Comparison of ENCODE assay signal across 8 cellular contexts in the genomic region with DNA sequence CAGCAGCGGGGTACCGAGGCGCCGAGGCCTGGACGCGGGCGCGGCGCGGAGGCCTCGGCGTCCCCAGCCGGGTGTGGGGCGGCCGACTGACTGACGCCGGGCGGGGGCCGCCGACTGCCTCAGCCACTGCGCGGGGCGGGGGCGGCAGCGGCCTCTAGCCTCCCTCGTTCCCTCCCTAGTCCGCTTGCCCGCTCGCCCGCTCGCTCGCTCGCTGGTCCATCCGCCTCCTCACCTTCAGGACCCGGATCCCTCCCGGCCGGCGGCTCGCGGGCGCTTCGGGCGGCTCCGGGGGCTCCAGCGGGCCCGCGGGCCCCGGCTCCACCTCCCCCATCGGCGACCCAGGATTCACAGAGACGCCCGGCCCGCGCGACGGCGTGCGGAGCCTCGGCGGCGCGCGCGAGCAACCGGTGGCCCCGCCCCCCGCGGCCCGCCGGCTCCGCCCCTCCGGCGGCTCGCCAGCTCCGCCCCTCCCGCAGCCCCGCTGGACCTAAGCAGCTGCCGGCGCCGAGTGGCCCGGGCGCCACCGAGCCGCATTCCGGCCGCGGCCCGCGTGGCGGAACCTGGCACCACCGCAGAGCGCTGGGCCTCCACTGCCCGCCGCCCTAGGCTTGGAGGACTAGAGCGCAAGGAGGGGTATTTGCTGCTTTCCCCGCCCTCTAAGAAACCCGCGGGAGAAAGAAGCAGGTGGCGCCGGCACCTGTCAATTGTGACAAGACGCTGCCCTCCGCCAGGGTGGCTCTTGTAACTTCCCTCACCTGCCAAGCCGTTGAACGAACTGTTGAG. TPM values are rescaled to one million over a fixed set of nuclear protein-coding genes. Genes with fewer than 3 reads are reported as not detected.
DNase-seq lines count a peak whose midpoint lies in the region; ATAC-seq and TF ChIP-seq lines count a peak whose summit lies in the region.

No MANE protein-coding gene starts in this region.

- H3K27me3 Mint-ChIP-seq in activated T-helper 1 cell treated with anti-CD3 and anti-CD28 coated beads, Interleukin-12 subunit alpha, Interleukin-12 subunit beta, Interleukin-2, Interleukin-4 antibody, amounts not matched to agents 30 ng/mL and 10 ng/mL and 1 ng/mL, durations not matched to agents 14 hours and 24 hours and 36 hours (ENCODE audit: insufficient read depth): peaks cover 6% of the 10 kb centered on the region
- peaks cover 0 to 3% of the 10 kb centered on the region in 2 donors for H3K27me3 Mint-ChIP-seq in natural killer cell treated with Interleukin-12 subunit alpha and Interleukin-12 subunit beta and Interleukin-15 and Interleukin-18, amount 100 ng/mL, for 72 hours

- TF ChIP-seq CTCF in HL-60 (IDR thresholded peaks at IDR 0.05; ENCODE audit: insufficient read depth, low read length) (no peak), Peyer's patch (IDR thresholded peaks at IDR 0.05) (peak in 5 of 6 experiments; percentile 12 to 45 (median 40)), fibroblast of mammary gland (conservative IDR thresholded peaks at IDR 0.05; ENCODE audit: control insufficient read depth, insufficient read depth, low read depth, low read length) (no peak)

- no peaks in the 10 kb centered on the region for H3K9me3 ChIP-seq in Peyer's patch

- H3K4me3 ChIP-seq in HL-60 (replicated peaks; ENCODE audit: insufficient read depth, low read length): peak overlapping the region; percentile 81
- H3K4me3 ChIP-seq in Peyer's patch: peak overlapping the region; percentile 79 to 97 (median 88)
- peak overlapping the region; percentile 48 for H3K4me3 ChIP-seq in fibroblast of mammary gland (ENCODE audit: control insufficient read depth, low read depth, low read length)

- DNase-seq in D341Med (ENCODE audit: low spot score) (peak; percentile 95), HL-60 (ENCODE audit: low read depth in 1 of 2, low spot score in 1 of 2) (peak; percentile 40 to 50), Peyer's patch (peak; percentile 78 to 90 (median 90)), fibroblast of mammary gland (ENCODE audit: low read depth) (peak; percentile 41)
- peak; percentile 72 for DNase-seq in activated T-helper 1 cell treated with anti-CD3 and anti-CD28 coated beads, Interleukin-12 subunit alpha, Interleukin-12 subunit beta, Interleukin-2, Interleukin-4 antibody, amounts not matched to agents 30 ng/mL and 10 ng/mL and 1 ng/mL, durations not matched to agents 14 hours and 24 hours and 36 hours (ENCODE audit: low spot score)
- peak; percentile 86 for DNase-seq in natural killer cell treated with Interleukin-12 subunit alpha and Interleukin-12 subunit beta and Interleukin-15 and Interleukin-18, amount 100 ng/mL, for 72 hours (ENCODE audit: low spot score)
- DNase-seq in stimulated activated naive CD4-positive, alpha-beta T cell treated with Interleukin-2 at 50 U/mL for 16 hours (lab: John Stamatoyannopoulos, UW): peak; percentile 69

- H3K27me3 ChIP-seq in HL-60 (ENCODE audit: insufficient read depth, poor library complexity, severe bottlenecking): peaks cover 6% of the 10 kb centered on the region
- H3K27me3 ChIP-seq in Peyer's patch: no peaks in the 10 kb centered on the region

- H3K27ac ChIP-seq in HL-60 (replicated peaks) (no peak overlapping the region), Peyer's patch (peak overlapping the region; percentile 91 to 97 (median 94))

- peaks cover 14% of the 10 kb centered on the region for H3K4me1 Mint-ChIP-seq in activated T-helper 1 cell treated with anti-CD3 and anti-CD28 coated beads, Interleukin-12 subunit alpha, Interleukin-12 subunit beta, Interleukin-2, Interleukin-4 antibody, amounts not matched to agents 30 ng/mL and 10 ng/mL and 1 ng/mL, durations not matched to agents 14 hours and 24 hours and 36 hours (ENCODE audit: low read depth)
- H3K4me1 Mint-ChIP-seq in natural killer cell treated with Interleukin-12 subunit alpha and Interleukin-12 subunit beta and Interleukin-15 and Interleukin-18, amount 100 ng/mL, for 72 hours (ENCODE audit: low read depth in 2 of 2): peaks cover 14 to 15% of the 10 kb centered on the region in 2 donors

- H3K4me1 ChIP-seq in Peyer's patch: peaks cover 0 to 53% (median 7%) of the 10 kb centered on the region in 4 donors

- H3K9me3 Mint-ChIP-seq in activated T-helper 1 cell treated with anti-CD3 and anti-CD28 coated beads, Interleukin-12 subunit alpha, Interleukin-12 subunit beta, Interleukin-2, Interleukin-4 antibody, amounts not matched to agents 30 ng/mL and 10 ng/mL and 1 ng/mL, durations not matched to agents 14 hours and 24 hours and 36 hours: no peaks in the 10 kb centered on the region
- H3K9me3 Mint-ChIP-seq in natural killer cell treated with Interleukin-12 subunit alpha and Interleukin-12 subunit beta and Interleukin-15 and Interleukin-18, amount 100 ng/mL, for 72 hours: no peaks in the 10 kb centered on the region

- intact Hi-C loops in activated T-helper 1 cell treated with anti-CD3 and anti-CD28 coated beads, Interleukin-12 subunit alpha, Interleukin-12 subunit beta, Interleukin-2, Interleukin-4 antibody, amounts not matched to agents 30 ng/mL and 10 ng/mL and 1 ng/mL, durations not matched to agents 14 hours and 24 hours and 36 hours (cut with micrococcal nuclease): loop anchor here (1.0 to 10.0 kb wide), 12 partner anchors 23 to 941 kb away; a partner anchor contains a TSS

- H3K4me3 Mint-ChIP-seq in activated T-helper 1 cell treated with anti-CD3 and anti-CD28 coated beads, Interleukin-12 subunit alpha, Interleukin-12 subunit beta, Interleukin-2, Interleukin-4 antibody, amounts not matched to agents 30 ng/mL and 10 ng/mL and 1 ng/mL, durations not matched to agents 14 hours and 24 hours and 36 hours: peak overlapping the region; percentile 85
- peak overlapping the region; percentile 77 for H3K4me3 Mint-ChIP-seq in natural killer cell treated with Interleukin-12 subunit alpha and Interleukin-12 subunit beta and Interleukin-15 and Interleukin-18, amount 100 ng/mL, for 72 hours

- peak in 1 of 2 donors; percentile 43 for TF ChIP-seq POLR2A in Peyer's patch (IDR thresholded peaks at IDR 0.05)

- no peaks in the 10 kb centered on the region for H3K36me3 Mint-ChIP-seq in activated T-helper 1 cell treated with anti-CD3 and anti-CD28 coated beads, Interleukin-12 subunit alpha, Interleukin-12 subunit beta, Interleukin-2, Interleukin-4 antibody, amounts not matched to agents 30 ng/mL and 10 ng/mL and 1 ng/mL, durations not matched to agents 14 hours and 24 hours and 36 hours (ENCODE audit: low read depth)
- no peaks in the 10 kb centered on the region for H3K36me3 Mint-ChIP-seq in natural killer cell treated with Interleukin-12 subunit alpha and Interleukin-12 subunit beta and Interleukin-15 and Interleukin-18, amount 100 ng/mL, for 72 hours

- no peak overlapping the region for H3K27ac Mint-ChIP-seq in activated T-helper 1 cell treated with anti-CD3 and anti-CD28 coated beads, Interleukin-12 subunit alpha, Interleukin-12 subunit beta, Interleukin-2, Interleukin-4 antibody, amounts not matched to agents 30 ng/mL and 10 ng/mL and 1 ng/mL, durations not matched to agents 14 hours and 24 hours and 36 hours
- peak overlapping the region; percentile 56 to 74 for H3K27ac Mint-ChIP-seq in natural killer cell treated with Interleukin-12 subunit alpha and Interleukin-12 subunit beta and Interleukin-15 and Interleukin-18, amount 100 ng/mL, for 72 hours

- peak; percentile 75 for ATAC-seq in GM19455 (IDR thresholded peaks at IDR 0.05; ENCODE audit: unreplicated experiment)
- ATAC-seq in natural killer cell treated with Interleukin-12 subunit alpha and Interleukin-12 subunit beta and Interleukin-15 and Interleukin-18, amount 100 ng/mL, for 72 hours: peak; percentile 92 to 97

- H3K36me3 ChIP-seq in Peyer's patch: no peaks in the 10 kb centered on the region

RNA-seq across cellular contexts. Expression of a gene that starts 0.8 kb away (rescaled TPM):
- total RNA-seq in Peyer's patch: 100 to 1,000 TPM in 3 of 4 donors, 10 to 100 TPM in 1; 18.2 to 170 (median 116) TPM
- 16.5 and 19.0 TPM in 2 replicates for total RNA-seq in activated T-helper 1 cell treated with anti-CD3 and anti-CD28 coated beads, Interleukin-12 subunit alpha, Interleukin-12 subunit beta, Interleukin-2, Interleukin-4 antibody, amounts not matched to agents 30 ng/mL and 10 ng/mL and 1 ng/mL, durations not matched to agents 14 hours and 24 hours and 36 hours
- 10 to 100 TPM; 14.4 to 15.7 TPM for total RNA-seq in natural killer cell treated with Interleukin-12 subunit alpha and Interleukin-12 subunit beta and Interleukin-15 and Interleukin-18, amount 100 ng/mL, for 72 hours

Comparison
In these comparisons a context has a peak if more than half of its experiments do, and no peak if none do; other contexts are left out.
1. DNase-seq: peak in every context shown above with its lines; median percentile 95 in D341Med; 90 in Peyer's patch; 86 in natural killer cell treated with Interleukin-12 subunit alpha and Interleukin-12 subunit beta and Interleukin-15 and Interleukin-18, amount 100 ng/mL, for 72 hours; 72 in activated T-helper 1 cell treated with anti-CD3 and anti-CD28 coated beads, Interleukin-12 subunit alpha, Interleukin-12 subunit beta, Interleukin-2, Interleukin-4 antibody, amounts not matched to agents 30 ng/mL and 10 ng/mL and 1 ng/mL, durations not matched to agents 14 hours and 24 hours and 36 hours; 69 in stimulated activated naive CD4-positive, alpha-beta T cell treated with Interleukin-2 at 50 U/mL for 16 hours; 45 in HL-60; 41 in fibroblast of mammary gland.
2. CTCF ChIP-seq: peak in Peyer's patch (5 of 6); none in HL-60 (single experiment) and fibroblast of mammary gland (single experiment).
3. Peak in every context shown above with its lines, with median percentiles within 50 percentile points of each other: H3K4me3 ChIP-seq.